In the genomic region with DNA sequence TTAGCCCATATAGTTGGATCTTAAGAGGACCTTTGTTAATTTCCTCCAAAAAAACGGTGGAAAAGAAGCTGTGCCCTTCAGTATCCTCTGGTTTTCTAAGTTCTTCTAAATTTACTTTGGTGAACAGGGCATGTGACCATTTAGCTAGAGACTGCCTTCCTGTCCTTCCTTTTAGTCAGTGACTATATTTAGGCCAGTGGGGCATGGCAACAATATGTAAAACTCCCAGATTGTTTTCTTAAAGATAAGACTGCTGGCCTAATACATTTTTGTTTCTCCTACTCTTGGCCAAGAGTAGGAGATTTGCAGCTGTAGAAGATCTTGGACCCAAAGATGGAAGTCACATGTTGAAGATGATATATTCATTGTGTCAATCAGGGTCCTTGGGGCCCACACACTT, we compare ENCODE assay signal across 16 cellular contexts.
"Had no signal": no experiment of that assay in that cellular context is flagged by ENCODE, and none has a peak within 500 bp of the region (broad histone marks: within the 10 kb centered on the region; RNA-seq: fewer than 3 reads in every experiment).

No MANE protein-coding gene starts in this region.

- H3K4me1 ChIP-seq: psoas muscle had no signal

- H3K27me3 Mint-ChIP-seq: activated CD4-positive, alpha-beta T cell treated with anti-CD3 and anti-CD28 coated beads, Interleukin-2, amount 10 ng/mL, durations not matched to agents 7 days and 5 days; activated T-helper 17 cell treated with anti-CD3 and anti-CD28 coated beads, Interleukin-2, amount 50 U/mL, for 72 hours had no signal

- H3K4me3 ChIP-seq: psoas muscle had no signal

- H3K36me3 Mint-ChIP-seq: immature natural killer cell had no signal

- H3K27ac Mint-ChIP-seq: activated CD4-positive, alpha-beta T cell treated with anti-CD3 and anti-CD28 coated beads, Interleukin-2, amount 10 ng/mL, durations not matched to agents 7 days and 5 days; activated naive CD4-positive, alpha-beta T cell treated with anti-CD3 and anti-CD28 coated beads for 36 hours; activated T-helper 17 cell treated with anti-CD3 and anti-CD28 coated beads, Interleukin-2, amount 50 U/mL, for 72 hours; immature natural killer cell; nephron progenitor cell had no signal

- H3K9me3 Mint-ChIP-seq: activated CD4-positive, alpha-beta T cell treated with anti-CD3 and anti-CD28 coated beads, Interleukin-2, amount 10 ng/mL, durations not matched to agents 7 days and 5 days; activated naive CD4-positive, alpha-beta T cell treated with anti-CD3 and anti-CD28 coated beads for 36 hours; activated T-helper 17 cell treated with anti-CD3 and anti-CD28 coated beads, Interleukin-2, amount 50 U/mL, for 72 hours; immature natural killer cell had no signal

- H3K4me3 Mint-ChIP-seq: activated CD4-positive, alpha-beta T cell treated with anti-CD3 and anti-CD28 coated beads, Interleukin-2, amount 10 ng/mL, durations not matched to agents 7 days and 5 days; activated naive CD4-positive, alpha-beta T cell treated with anti-CD3 and anti-CD28 coated beads for 36 hours; activated T-helper 17 cell treated with anti-CD3 and anti-CD28 coated beads, Interleukin-2, amount 50 U/mL, for 72 hours; immature natural killer cell; nephron progenitor cell had no signal

- ATAC-seq: activated T-helper 17 cell treated with anti-CD3 and anti-CD28 coated beads, Interleukin-2, amount 50 U/mL, for 72 hours; left cardiac atrium; psoas muscle; sciatic nerve; stimulated activated naive CD8-positive, alpha-beta T cell treated with anti-CD3 and anti-CD28 coated beads, Interleukin-15, Interleukin-2, amounts not matched to agents 100 U/mL and 50 U/mL, for 24 hours had no signal

- H3K9me3 ChIP-seq: psoas muscle had no signal

- H3K27ac ChIP-seq: epithelial cell of prostate, psoas muscle had no signal

- H3K4me1 Mint-ChIP-seq: activated CD4-positive, alpha-beta T cell treated with anti-CD3 and anti-CD28 coated beads, Interleukin-2, amount 10 ng/mL, durations not matched to agents 7 days and 5 days; activated T-helper 17 cell treated with anti-CD3 and anti-CD28 coated beads, Interleukin-2, amount 50 U/mL, for 72 hours; immature natural killer cell had no signal

- DNase-seq: activated CD4-positive, alpha-beta T cell treated with anti-CD3 and anti-CD28 coated beads, Interleukin-2, amount 10 ng/mL, durations not matched to agents 7 days and 5 days; activated CD4-positive, CD25-positive, alpha-beta regulatory T cell; activated naive CD4-positive, alpha-beta T cell treated with anti-CD3 and anti-CD28 coated beads for 36 hours; activated T-cell treated with anti-CD3 and anti-CD28 coated beads for 4 hours; effector memory CD4-positive, alpha-beta T cell; glutamatergic neuron; immature natural killer cell; left cardiac atrium; mammary epithelial cell; nephron progenitor cell; psoas muscle; stimulated activated naive CD8-positive, alpha-beta T cell treated with anti-CD3 and anti-CD28 coated beads, Interleukin-15, Interleukin-2, amounts not matched to agents 100 U/mL and 50 U/mL, for 24 hours; T-helper 2 cell had no signal
